Comparison of ENCODE assay signal across 9 cellular contexts in the genomic region with DNA sequence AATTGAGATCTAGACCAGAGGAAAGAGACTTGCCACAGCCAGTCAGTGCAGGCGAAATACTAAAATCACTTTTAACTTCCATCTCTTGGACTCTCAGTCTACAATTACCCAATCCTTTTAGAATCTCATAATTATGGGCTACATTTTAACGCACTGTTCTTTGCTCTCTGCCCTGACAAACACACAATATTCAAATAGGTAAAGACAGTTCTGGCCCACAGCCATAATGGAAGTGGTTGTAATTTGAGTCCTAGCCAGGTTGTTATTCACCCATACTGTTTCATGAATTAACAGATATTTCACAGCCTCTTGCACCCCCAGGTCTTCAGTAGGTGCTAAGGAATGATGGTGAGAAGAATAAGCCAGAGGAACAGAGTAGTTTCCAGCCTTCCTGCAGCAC. TPM values are rescaled to one million over a fixed set of nuclear protein-coding genes. Genes with fewer than 3 reads are reported as not detected.
DNase-seq lines count a peak whose midpoint lies in the region; ATAC-seq and TF ChIP-seq lines count a peak whose summit lies in the region.
"Had no signal": no experiment of that assay in that cellular context is flagged by ENCODE, and none has a peak within 500 bp of the region (broad histone marks: within the 10 kb centered on the region; RNA-seq: fewer than 3 reads in every experiment).

No MANE protein-coding gene starts in this region.

- H2AK5ac ChIP-seq in H9 (ENCODE audit: insufficient read length, low read length) = no peak overlapping the region

- H4K8ac ChIP-seq in H9 (replicated peaks; ENCODE audit: insufficient read length, low read depth, low read length) = no peak overlapping the region

- peak; percentile 30 for DNase-seq in Daoy (ENCODE audit: low read depth)
- no peak for DNase-seq in PC-9
- no peak for DNase-seq in naive B cell
- DNase-seq in H9 = no peak
- no peak for DNase-seq in BE2C
- DNase-seq in endothelial cell (ENCODE audit: low spot score) = no peak

- H3K4me3 Mint-ChIP-seq in naive B cell (peak overlapping the region in 5 of 8 donors; percentile 31 to 86 (median 73)), H9 (no peak overlapping the region; a peak in 1 of 5 replicates), endothelial cell (ENCODE audit: unreplicated experiment) (no peak overlapping the region)

- H2BK12ac ChIP-seq in H9 (ENCODE audit: insufficient read length, low read depth, low read length) = no peak overlapping the region

- intact Hi-C loops in PC-9 (cut with micrococcal nuclease; ENCODE audit: unreplicated experiment) = loop anchor here (10.0 kb wide), 1 partner anchor 372 kb away; no protein-coding TSS in a partner anchor

- no peaks in the 10 kb centered on the region for H3K36me3 Mint-ChIP-seq in naive B cell
- no peaks in the 10 kb centered on the region for H3K36me3 Mint-ChIP-seq in H9 (ENCODE audit: insufficient read depth in 1 of 3, low read depth in 3 of 3)
- H3K36me3 Mint-ChIP-seq in endothelial cell (ENCODE audit: low read depth, unreplicated experiment) = no peaks in the 10 kb centered on the region

- H2BK5ac ChIP-seq in H9 (ENCODE audit: insufficient read length, low read length) = no peak overlapping the region

- no peak overlapping the region for H3K4ac ChIP-seq in H9 (ENCODE audit: low read depth, low read length)

- H3K9ac ChIP-seq in HUES48 (ENCODE audit: low read depth, low read length) (no peak overlapping the region), H9 (ENCODE audit: extremely low read depth, insufficient read length, low read length) (no peak overlapping the region)

- H3K27me3 Mint-ChIP-seq in naive B cell (peaks cover 42 to 48% (median 44%) of the 10 kb centered on the region in 3 donors), H9 (ENCODE audit: low read depth) (peaks cover 59% of the 10 kb centered on the region), endothelial cell (ENCODE audit: unreplicated experiment) (peaks cover 6% of the 10 kb centered on the region)

- H2AFZ ChIP-seq in PC-9 (no peak overlapping the region), H9 (ENCODE audit: low read length) (no peak overlapping the region)

- peaks cover 10% of the 10 kb centered on the region for H3K23me2 ChIP-seq in H9 (ENCODE audit: insufficient read length, low read depth, low read length, poor library complexity, severe bottlenecking)

- no peak overlapping the region for H4K5ac ChIP-seq in H9 (ENCODE audit: insufficient read length, low read depth, low read length)

- H3K27ac ChIP-seq in HUES48 (ENCODE audit: low read depth, low read length) = no peak overlapping the region
- no peak overlapping the region for H3K27ac ChIP-seq in PC-9
- H3K27ac ChIP-seq in H9 (ENCODE audit: insufficient read length, low read depth, low read length) = no peak overlapping the region
- H3K27ac ChIP-seq: esophagus muscularis mucosa had no signal

- H3K4me1 Mint-ChIP-seq in naive B cell = peaks cover 10 to 12% (median 11%) of the 10 kb centered on the region in 3 donors
- H3K4me1 Mint-ChIP-seq in H9 = peaks cover 6 to 9% of the 10 kb centered on the region in 2 experiments; a peak in 3 of 4 replicates
- H3K4me1 Mint-ChIP-seq in endothelial cell (ENCODE audit: unreplicated experiment) = peaks cover 2% of the 10 kb centered on the region

- no CpG with 5 or more reads among the region's 2 CpGs for WGBS in H9 (ENCODE audit: extremely low coverage, insufficient read length, low lambda C conversion rate)

- H2BK120ac ChIP-seq in H9 (ENCODE audit: low read depth, low read length, poor library complexity, severe bottlenecking) = no peak overlapping the region

- H3K4me2 ChIP-seq in PC-9 (peak overlapping the region; percentile 85), H9 (ENCODE audit: insufficient read depth, insufficient read length, low read length) (no peak overlapping the region)

- no peak overlapping the region for H3K14ac ChIP-seq in H9 (ENCODE audit: insufficient read depth, low read length)

- H3K79me2 ChIP-seq in PC-9 (ENCODE audit: low read depth) = no peaks in the 10 kb centered on the region
- peaks cover 1% of the 10 kb centered on the region; the same call in 1 of the 2 replicates for H3K79me2 ChIP-seq in H9 (ENCODE audit: insufficient read depth, low read length)

- H2BK20ac ChIP-seq in H9 (ENCODE audit: low read depth, low read length, poor library complexity, severe bottlenecking) = no peak overlapping the region

- H3K56ac ChIP-seq in H9 (ENCODE audit: insufficient read length, low read depth, low read length) = no peak overlapping the region

- BruUV-seq in PC-9 (replicated peaks; lab: Mats Ljungman, UMichigan) = no TSS peak

- H4K91ac ChIP-seq in H9 (ENCODE audit: insufficient read length, low read depth, low read length) = no peak overlapping the region

- no peaks in the 10 kb centered on the region for H3K36me3 ChIP-seq in HUES48 (ENCODE audit: control insufficient read depth, insufficient read depth, low read length)
- no peaks in the 10 kb centered on the region for H3K36me3 ChIP-seq in PC-9 (ENCODE audit: low read depth)
- no peaks in the 10 kb centered on the region for H3K36me3 ChIP-seq in BE2C
- H3K36me3 ChIP-seq: esophagus muscularis mucosa had no signal

- no peak overlapping the region for H3K23ac ChIP-seq in H9 (ENCODE audit: insufficient read length, low read depth, low read length)

- H3K9me2 ChIP-seq in PC-9 (ENCODE audit: insufficient read depth) = no peaks in the 10 kb centered on the region

- H3K79me1 ChIP-seq in H9 (ENCODE audit: insufficient read depth, low read depth, low read length, poor library complexity, severe bottlenecking) = no peaks in the 10 kb centered on the region

- no peak overlapping the region for H2BK15ac ChIP-seq in H9 (ENCODE audit: low read depth, low read length)

- CTCF ChIA-PET in PC-9 (lab: Charles Lee) = interaction anchor here (0.6 to 1.2 kb wide), 2 partner anchors 13 to 76 kb away, joined by 4 read pairs; no protein-coding TSS in a partner anchor

- peaks cover 26% of the 10 kb centered on the region for H3K27me3 ChIP-seq in HUES48 (ENCODE audit: control insufficient read depth, insufficient read depth, low read length)
- no peaks in the 10 kb centered on the region for H3K27me3 ChIP-seq in PC-9 (ENCODE audit: insufficient read depth, low read depth)
- H3K27me3 ChIP-seq in H9 (ENCODE audit: insufficient read depth, low read length) = no peaks in the 10 kb centered on the region; the same call in none of the 2 replicates
- H3K27me3 ChIP-seq in BE2C = peaks cover 25% of the 10 kb centered on the region
- H3K27me3 ChIP-seq: esophagus muscularis mucosa had no signal

- H3T11ph ChIP-seq in H9 (ENCODE audit: low read length) = no peak overlapping the region

- H4K20me1 ChIP-seq in PC-9 (ENCODE audit: insufficient read depth) = no peaks in the 10 kb centered on the region
- no peaks in the 10 kb centered on the region for H4K20me1 ChIP-seq in H9 (ENCODE audit: control insufficient read depth, insufficient read depth, insufficient read length)

- H3K4me3 ChIP-seq in HUES48 (ENCODE audit: low read depth, low read length) = peak overlapping the region; percentile 64; the same call in 1 of the 2 replicates
- H3K4me3 ChIP-seq in PC-9 = peak overlapping the region; percentile 61; the same call in 1 of the 2 replicates
- no peak overlapping the region for H3K4me3 ChIP-seq in BE2C (ENCODE audit: low read depth, low read length)

- no peak overlapping the region for H3K27ac Mint-ChIP-seq in naive B cell
- no peak overlapping the region for H3K27ac Mint-ChIP-seq in H9
- H3K27ac Mint-ChIP-seq in endothelial cell (ENCODE audit: unreplicated experiment) = no peak overlapping the region

- POLR2A ChIA-PET in PC-9 (lab: Charles Lee; ENCODE audit: unreplicated experiment) = no interaction called here

- H3K4me1 ChIP-seq in HUES48 (ENCODE audit: control insufficient read depth, insufficient read depth, low read length) = no peaks in the 10 kb centered on the region
- peaks cover 16% of the 10 kb centered on the region for H3K4me1 ChIP-seq in PC-9 (replicated peaks; ENCODE audit: insufficient read depth)
- H3K4me1 ChIP-seq in H9 (ENCODE audit: insufficient read depth, low read length) = peaks cover 2% of the 10 kb centered on the region; the same call in 1 of the 2 replicates
- H3K4me1 ChIP-seq in BE2C = no peaks in the 10 kb centered on the region

- H3K18ac ChIP-seq in H9 (ENCODE audit: insufficient read length, low read depth, low read length) = no peak overlapping the region

- TF ChIP-seq CTCF in PC-9 (conservative IDR thresholded peaks at IDR 0.05) (no peak), H9 (conservative IDR thresholded peaks at IDR 0.05) (no peak), BE2C (IDR thresholded peaks at IDR 0.05; ENCODE audit: low read depth, low read length) (no peak), endothelial cell (IDR thresholded peaks at IDR 0.05; ENCODE audit: unreplicated experiment) (no peak)

- H3K9me3 ChIP-seq in HUES48 (ENCODE audit: control insufficient read depth, insufficient read depth, low read length) (no peaks in the 10 kb centered on the region), PC-9 (ENCODE audit: insufficient read depth, low read depth) (peaks cover 4% of the 10 kb centered on the region; the same call in 1 of the 2 replicates), H9 (ENCODE audit: control insufficient read depth, low read depth, low read length) (no peaks in the 10 kb centered on the region), BE2C (no peaks in the 10 kb centered on the region)
- H3K9me3 ChIP-seq: esophagus muscularis mucosa had no signal

- H3K9me3 Mint-ChIP-seq in naive B cell = no peaks in the 10 kb centered on the region
- H3K9me3 Mint-ChIP-seq in H9 = peaks cover 0 to 5% of the 10 kb centered on the region in 2 experiments; a peak in 2 of 5 replicates
- H3K9me3 Mint-ChIP-seq in endothelial cell (ENCODE audit: unreplicated experiment) = no peaks in the 10 kb centered on the region

- ATAC-seq in naive B cell (ENCODE audit: low read depth in 2 of 2) (no peak), HG03280 (IDR thresholded peaks at IDR 0.05; ENCODE audit: unreplicated experiment) (no peak)

- peaks cover 3% of the 10 kb centered on the region; the same call in 1 of the 2 replicates for H3F3A ChIP-seq in PC-9 (ENCODE audit: insufficient read depth, low read depth)

RNA-seq across cellular contexts. Expression of gene C11orf97, which starts 0.8 kb away (rescaled TPM):
- total RNA-seq in Daoy (2014; rRNA removed; shearing (Covaris generic)) = not detected in 2 replicates
- total RNA-seq in PC-9 (2021) = not detected in 2 replicates
- not detected for polyA plus RNA-seq in naive B cell (ENCODE audit: low read depth in 6 of 6)
- not detected in 2 replicates for total RNA-seq in H9 (2021)
- not detected for polyA plus RNA-seq in BE2C (2012; ENCODE audit: insufficient read depth, insufficient read length, low read depth)
- not detected for total RNA-seq in endothelial cell (ENCODE audit: unreplicated experiment)
- total RNA-seq: esophagus muscularis mucosa had no signal

RNA-seq across cellular contexts. Expression of gene ANKRD49, which starts 19.3 kb away (rescaled TPM):
- 8.5 and 16.4 TPM in 2 replicates for total RNA-seq in Daoy (2014; rRNA removed; shearing (Covaris generic))
- total RNA-seq in PC-9 (2021) (8.7 and 12.7 TPM in 2 replicates), H9 (2021) (13.8 and 17.0 TPM in 2 replicates), endothelial cell (ENCODE audit: unreplicated experiment) (8.1 TPM)
- polyA plus RNA-seq in naive B cell (ENCODE audit: low read depth in 6 of 6) = 10 to 100 TPM; 36.1 to 64.2 (median 51.3) TPM
- polyA plus RNA-seq in BE2C (2012; ENCODE audit: insufficient read depth, insufficient read length, low read depth) = 5.1 TPM

RNA-seq across cellular contexts. Expression of gene MRE11, which starts 19.4 kb away (rescaled TPM):
- 25.2 and 27.0 TPM in 2 replicates for total RNA-seq in Daoy (2014; rRNA removed; shearing (Covaris generic))
- total RNA-seq in PC-9 (2021) = 40.3 and 41.1 TPM in 2 replicates
- 10 to 100 TPM in 5 of 6 donors, 1 to 10 TPM in 1; 9.7 to 19.5 (median 14.9) TPM for polyA plus RNA-seq in naive B cell (ENCODE audit: low read depth in 6 of 6)
- total RNA-seq in H9 (2021) = 37.1 and 40.7 TPM in 2 replicates
- 4.0 TPM for polyA plus RNA-seq in BE2C (2012; ENCODE audit: insufficient read depth, insufficient read length, low read depth)
- 17.1 TPM for total RNA-seq in endothelial cell (ENCODE audit: unreplicated experiment)

RNA-seq across cellular contexts. Expression of gene FUT4, which starts 30.6 kb away (rescaled TPM):
- total RNA-seq in Daoy (2014; rRNA removed; shearing (Covaris generic)) = 2.5 TPM in 2 replicates
- total RNA-seq in PC-9 (2021) (1.9 and 2.0 TPM in 2 replicates), H9 (2021) (5.3 and 5.4 TPM in 2 replicates), endothelial cell (ENCODE audit: unreplicated experiment) (6.3 TPM)
- 1 to 10 TPM in 3 of 6 donors, under 1 TPM in 3; 0.06 to 1.2 (median 1.00) TPM for polyA plus RNA-seq in naive B cell (ENCODE audit: low read depth in 6 of 6)
- 1.5 TPM for polyA plus RNA-seq in BE2C (2012; ENCODE audit: insufficient read depth, insufficient read length, low read depth)

RNA-seq across cellular contexts. Expression of gene PIWIL4, which starts 54.1 kb away (rescaled TPM):
- 0.74 and 1.2 TPM in 2 replicates for total RNA-seq in Daoy (2014; rRNA removed; shearing (Covaris generic))
- total RNA-seq in PC-9 (2021) = 0.26 and 0.33 TPM in 2 replicates
- under 1 TPM in 4 of 6 donors, not detected in 2; 0.33 to 0.89 (median 0.59) TPM for polyA plus RNA-seq in naive B cell (ENCODE audit: low read depth in 6 of 6)
- total RNA-seq in H9 (2021) = not detected in 2 replicates
- not detected for polyA plus RNA-seq in BE2C (2012; ENCODE audit: insufficient read depth, insufficient read length, low read depth)
- 0.54 TPM for total RNA-seq in endothelial cell (ENCODE audit: unreplicated experiment)

Comparison
In these comparisons a context has a peak if more than half of its experiments do, and no peak if none do; other contexts are left out.
1. H3K4me3 Mint-ChIP-seq: peak in naive B cell (5 of 8); none in H9 (0 of 2) and endothelial cell (single experiment).